ENCODE assay signal across 8 cellular contexts in genomic region chr6:36387440-36388303, GRCh38. TPM values are rescaled to one million over a fixed set of nuclear protein-coding genes. Genes with fewer than 3 reads are reported as not detected.
DNase-seq lines count a peak whose midpoint lies in the region; TF ChIP-seq lines count a peak whose summit lies in the region.

ETV7 (minus strand) TSS chr6:36387669; CDS start chr6:36387541, 128 bp downstream.

- H3K36me3 ChIP-seq in brain microvascular endothelial cell (replicated peaks) (no peaks in the 10 kb centered on the region), kidney epithelial cell (ENCODE audit: control insufficient read depth, insufficient read depth, low read length) (no peaks in the 10 kb centered on the region)

- TF ChIP-seq CTCF in GM20000 (IDR thresholded peaks at IDR 0.05; ENCODE audit: extremely low read depth, missing control alignments), result no peak
- no peak for TF ChIP-seq CTCF in brain microvascular endothelial cell (IDR thresholded peaks at IDR 0.05; ENCODE audit: low read depth, low read length, missing control alignments)
- TF ChIP-seq CTCF in kidney epithelial cell (IDR thresholded peaks at IDR 0.05; ENCODE audit: insufficient read depth, low read length, poor library complexity, severe bottlenecking), result no peak

- in situ Hi-C loops in brain microvascular endothelial cell (cut with HindIII; ENCODE audit: low pct_ligation_motif_present, low sequenced_read_pairs), result no loop called here

- peak; percentile 58 for DNase-seq in GM20000 (ENCODE audit: low spot score)
- DNase-seq in SW480 (ENCODE audit: low spot score), result peak; percentile 36
- DNase-seq in brain microvascular endothelial cell, result no peak
- DNase-seq in kidney epithelial cell (ENCODE audit: low read depth), result no peak
- peak; percentile 74 for DNase-seq in stimulated activated CD4-positive, alpha-beta T cell treated with anti-CD3 and anti-CD28 coated beads, Interleukin-2, amount 100 ng/mL, for 4 hours (ENCODE audit: low read depth)
- DNase-seq in UCSD-AML1 (lab: John Stamatoyannopoulos, UW; ENCODE audit: unreplicated experiment), result no peak
- DNase-seq in middle frontal gyrus (ENCODE audit: extremely low spot score, low spot score), result no peak
- DNase-seq in SKM-1 treated with dmso at 0.1 percent for 144 hours (lab: John Stamatoyannopoulos, UW; ENCODE audit: unreplicated experiment), result no peak

- H3K27ac ChIP-seq in brain microvascular endothelial cell, result no peak within 1 kb of the TSS

- peak within 1 kb of the TSS; percentile 60 for H3K4me3 ChIP-seq in brain microvascular endothelial cell (ENCODE audit: low read depth, low read length)
- peak within 1 kb of the TSS; percentile 39 for H3K4me3 ChIP-seq in kidney epithelial cell (ENCODE audit: low read depth, low read length)

- H3K27me3 ChIP-seq in brain microvascular endothelial cell (replicated peaks) (peaks cover 2% of the 10 kb centered on the region), kidney epithelial cell (ENCODE audit: control insufficient read depth, insufficient read depth, low read length) (peaks cover 10% of the 10 kb centered on the region)

RNA-seq across cellular contexts. Expression of gene ETV7, which starts in this region (rescaled TPM):
- total RNA-seq in kidney epithelial cell, result 6.8 and 8.4 TPM in 2 replicates

Comparison
In these comparisons a context has a peak if more than half of its experiments do, and no peak if none do; other contexts are left out.
1. DNase-seq: peak in GM20000 (single experiment), SW480 (single experiment) and stimulated activated CD4-positive, alpha-beta T cell treated with anti-CD3 and anti-CD28 coated beads, Interleukin-2, amount 100 ng/mL, for 4 hours (single experiment); none in brain microvascular endothelial cell (single experiment), kidney epithelial cell (single experiment), UCSD-AML1 (single experiment), middle frontal gyrus (single experiment) and SKM-1 treated with dmso at 0.1 percent for 144 hours (single experiment).